8 cellular contexts compared by ENCODE assay signal in the genomic region with DNA sequence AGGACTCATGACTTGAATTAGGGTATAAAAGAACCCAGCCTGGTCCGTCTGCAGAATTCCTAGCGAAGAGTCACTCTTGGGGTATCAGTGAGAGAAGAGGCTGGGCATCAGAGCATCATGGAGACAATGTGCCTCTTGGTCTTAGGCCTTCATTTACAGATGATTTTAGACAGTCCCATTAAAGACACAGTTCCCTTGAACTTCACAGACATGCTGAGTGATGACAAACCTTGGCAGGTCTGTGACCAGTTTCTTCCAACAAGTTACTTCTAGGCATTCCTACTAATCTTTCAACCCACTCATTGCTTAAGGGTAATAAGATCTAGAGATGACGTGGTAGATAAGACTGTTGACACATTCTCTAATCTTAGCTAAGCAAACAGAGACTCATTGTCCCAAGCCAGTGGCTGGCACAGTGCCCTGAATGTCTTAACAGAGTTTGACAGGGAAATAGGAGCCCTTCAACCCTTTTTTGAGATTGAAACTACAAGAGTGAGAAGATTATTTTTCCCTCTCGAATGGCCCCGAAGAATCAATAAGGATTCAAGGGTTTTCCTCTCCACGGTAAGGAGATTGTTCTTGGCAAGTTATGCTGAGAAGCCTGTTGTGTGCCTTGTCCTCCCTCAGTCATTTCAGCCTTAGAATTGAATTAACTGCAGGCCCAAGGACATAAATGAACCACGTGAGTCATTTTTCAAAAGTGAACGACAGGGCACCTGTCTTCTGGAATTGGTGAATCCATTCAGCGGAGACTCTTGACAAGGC.
A peak's percentile ranks its signal among the peaks of the same experiment; 100 is the strongest.
DNase-seq lines count a peak whose midpoint lies in the region; ATAC-seq and TF ChIP-seq lines count a peak whose summit lies in the region.

No MANE protein-coding gene starts in this region.

- H3K4me1 Mint-ChIP-seq in activated naive CD8-positive, alpha-beta T cell treated with anti-CD3 and anti-CD28 coated beads, Interleukin-2, amount 50 U/mL, for 24 hours = peaks cover 37% of the 10 kb centered on the region
- peaks cover 13% of the 10 kb centered on the region for H3K4me1 Mint-ChIP-seq in activated naive CD8-positive, alpha-beta T cell treated with anti-CD3 and anti-CD28 coated beads for 36 hours
- peaks cover 0 to 3% of the 10 kb centered on the region in 2 donors for H3K4me1 Mint-ChIP-seq in effector memory CD8-positive, alpha-beta T cell (ENCODE audit: low read depth in 2 of 2)

- no peak overlapping the region for H3K4me3 Mint-ChIP-seq in activated naive CD8-positive, alpha-beta T cell treated with anti-CD3 and anti-CD28 coated beads, Interleukin-2, amount 50 U/mL, for 24 hours
- H3K4me3 Mint-ChIP-seq in activated naive CD8-positive, alpha-beta T cell treated with anti-CD3 and anti-CD28 coated beads for 36 hours = no peak overlapping the region
- H3K4me3 Mint-ChIP-seq in effector memory CD8-positive, alpha-beta T cell = no peak overlapping the region

- H3K27ac ChIP-seq in foreskin keratinocyte = peak overlapping the region; percentile 43

- H3K9me3 Mint-ChIP-seq in activated naive CD8-positive, alpha-beta T cell treated with anti-CD3 and anti-CD28 coated beads, Interleukin-2, amount 50 U/mL, for 24 hours = no peaks in the 10 kb centered on the region
- H3K9me3 Mint-ChIP-seq in activated naive CD8-positive, alpha-beta T cell treated with anti-CD3 and anti-CD28 coated beads for 36 hours = no peaks in the 10 kb centered on the region
- H3K9me3 Mint-ChIP-seq in effector memory CD8-positive, alpha-beta T cell = no peaks in the 10 kb centered on the region

- no peaks in the 10 kb centered on the region for H3K27me3 Mint-ChIP-seq in activated naive CD8-positive, alpha-beta T cell treated with anti-CD3 and anti-CD28 coated beads, Interleukin-2, amount 50 U/mL, for 24 hours
- H3K27me3 Mint-ChIP-seq in activated naive CD8-positive, alpha-beta T cell treated with anti-CD3 and anti-CD28 coated beads for 36 hours = no peaks in the 10 kb centered on the region
- H3K27me3 Mint-ChIP-seq in effector memory CD8-positive, alpha-beta T cell = no peaks in the 10 kb centered on the region

- peaks cover 11% of the 10 kb centered on the region for H3K36me3 Mint-ChIP-seq in activated naive CD8-positive, alpha-beta T cell treated with anti-CD3 and anti-CD28 coated beads, Interleukin-2, amount 50 U/mL, for 24 hours (ENCODE audit: low read depth)
- peaks cover 5% of the 10 kb centered on the region for H3K36me3 Mint-ChIP-seq in activated naive CD8-positive, alpha-beta T cell treated with anti-CD3 and anti-CD28 coated beads for 36 hours
- H3K36me3 Mint-ChIP-seq in effector memory CD8-positive, alpha-beta T cell (ENCODE audit: insufficient read depth) = peaks cover 3% of the 10 kb centered on the region

- TF ChIP-seq CTCF in foreskin keratinocyte (conservative IDR thresholded peaks at IDR 0.05) = no peak

- H3K4me1 ChIP-seq in foreskin keratinocyte = peaks cover 19% of the 10 kb centered on the region

- H3K27ac Mint-ChIP-seq in activated naive CD8-positive, alpha-beta T cell treated with anti-CD3 and anti-CD28 coated beads, Interleukin-2, amount 50 U/mL, for 24 hours = peak overlapping the region; percentile 59
- no peak overlapping the region for H3K27ac Mint-ChIP-seq in activated naive CD8-positive, alpha-beta T cell treated with anti-CD3 and anti-CD28 coated beads for 36 hours
- no peak overlapping the region for H3K27ac Mint-ChIP-seq in effector memory CD8-positive, alpha-beta T cell

- DNase-seq in activated naive CD8-positive, alpha-beta T cell treated with anti-CD3 and anti-CD28 coated beads, Interleukin-2, amount 50 U/mL, for 24 hours = peak; percentile 34
- no peak for DNase-seq in activated naive CD8-positive, alpha-beta T cell treated with anti-CD3 and anti-CD28 coated beads for 36 hours
- DNase-seq in foreskin keratinocyte (peak; percentile 89 to 92), renal cortical epithelial cell (ENCODE audit: low read depth) (peak; percentile 94), NOMO-1 treated with dmso at 0.1 percent for 144 hours (lab: John Stamatoyannopoulos, UW; ENCODE audit: unreplicated experiment) (no peak)
- no peak for DNase-seq in effector memory CD8-positive, alpha-beta T cell

- ATAC-seq in activated naive CD8-positive, alpha-beta T cell treated with anti-CD3 and anti-CD28 coated beads, Interleukin-2, amount 50 U/mL, for 24 hours = peak; percentile 89
- ATAC-seq in SK-N-SH treated with all-trans-retinoic acid at 6 μM for 48 hours = peak; percentile 80
- ATAC-seq in foreskin keratinocyte = peak; percentile 93
- ATAC-seq in HG02763 (IDR thresholded peaks at IDR 0.05; ENCODE audit: unreplicated experiment) = no peak
- ATAC-seq in effector memory CD8-positive, alpha-beta T cell (replicated peaks) = no peak

- H3K27me3 ChIP-seq in foreskin keratinocyte = no peaks in the 10 kb centered on the region

TF ChIP-seq in SK-N-SH treated with all-trans-retinoic acid at 6 μM for 48 hours, 23 proteins besides CTCF, POLR2A, EP300 and RAD21:
- TF ChIP-seq CSDC2 (CRISPR knock-in tag; IDR thresholded peaks at IDR 0.05) (no peak), ZNF565 (CRISPR knock-in tag; conservative IDR thresholded peaks at IDR 0.05; ENCODE audit: low read depth) (no peak), ZFP3 (CRISPR knock-in tag; IDR thresholded peaks at IDR 0.05) (peak; percentile 57; the same call in 1 of the 2 replicates), TCF4 (CRISPR knock-in tag; IDR thresholded peaks at IDR 0.05; ENCODE audit: borderline replicate concordance) (no peak), ZFP30 (CRISPR knock-in tag; IDR thresholded peaks at IDR 0.05) (no peak), ISL1 (CRISPR knock-in tag; IDR thresholded peaks at IDR 0.05) (peak; percentile 85), TOX (CRISPR knock-in tag; IDR thresholded peaks at IDR 0.05; ENCODE audit: borderline replicate concordance) (no peak), ZC3H10 (CRISPR knock-in tag; IDR thresholded peaks at IDR 0.05) (no peak), SNAI2 (CRISPR knock-in tag; IDR thresholded peaks at IDR 0.05) (no peak), OSR1 (CRISPR knock-in tag; IDR thresholded peaks at IDR 0.05) (no peak), ZNF8 (CRISPR knock-in tag; IDR thresholded peaks at IDR 0.05) (no peak), GLIS3 (CRISPR knock-in tag; IDR thresholded peaks at IDR 0.05) (no peak), ESRRG (CRISPR knock-in tag; IDR thresholded peaks at IDR 0.05) (no peak), RARB (CRISPR knock-in tag; IDR thresholded peaks at IDR 0.05) (no peak)
- TF ChIP-seq, protein P1, sequence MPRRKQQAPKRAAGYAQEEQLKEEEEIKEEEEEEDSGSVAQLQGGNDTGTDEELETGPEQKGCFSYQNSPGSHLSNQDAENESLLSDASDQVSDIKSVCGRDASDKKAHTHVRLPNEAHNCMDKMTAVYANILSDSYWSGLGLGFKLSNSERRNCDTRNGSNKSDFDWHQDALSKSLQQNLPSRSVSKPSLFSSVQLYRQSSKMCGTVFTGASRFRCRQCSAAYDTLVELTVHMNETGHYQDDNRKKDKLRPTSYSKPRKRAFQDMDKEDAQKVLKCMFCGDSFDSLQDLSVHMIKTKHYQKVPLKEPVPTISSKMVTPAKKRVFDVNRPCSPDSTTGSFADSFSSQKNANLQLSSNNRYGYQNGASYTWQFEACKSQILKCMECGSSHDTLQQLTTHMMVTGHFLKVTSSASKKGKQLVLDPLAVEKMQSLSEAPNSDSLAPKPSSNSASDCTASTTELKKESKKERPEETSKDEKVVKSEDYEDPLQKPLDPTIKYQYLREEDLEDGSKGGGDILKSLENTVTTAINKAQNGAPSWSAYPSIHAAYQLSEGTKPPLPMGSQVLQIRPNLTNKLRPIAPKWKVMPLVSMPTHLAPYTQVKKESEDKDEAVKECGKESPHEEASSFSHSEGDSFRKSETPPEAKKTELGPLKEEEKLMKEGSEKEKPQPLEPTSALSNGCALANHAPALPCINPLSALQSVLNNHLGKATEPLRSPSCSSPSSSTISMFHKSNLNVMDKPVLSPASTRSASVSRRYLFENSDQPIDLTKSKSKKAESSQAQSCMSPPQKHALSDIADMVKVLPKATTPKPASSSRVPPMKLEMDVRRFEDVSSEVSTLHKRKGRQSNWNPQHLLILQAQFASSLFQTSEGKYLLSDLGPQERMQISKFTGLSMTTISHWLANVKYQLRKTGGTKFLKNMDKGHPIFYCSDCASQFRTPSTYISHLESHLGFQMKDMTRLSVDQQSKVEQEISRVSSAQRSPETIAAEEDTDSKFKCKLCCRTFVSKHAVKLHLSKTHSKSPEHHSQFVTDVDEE (CRISPR knock-in tag; IDR thresholded peaks at IDR 0.05) = no peak
- TF ChIP-seq, protein P2, sequence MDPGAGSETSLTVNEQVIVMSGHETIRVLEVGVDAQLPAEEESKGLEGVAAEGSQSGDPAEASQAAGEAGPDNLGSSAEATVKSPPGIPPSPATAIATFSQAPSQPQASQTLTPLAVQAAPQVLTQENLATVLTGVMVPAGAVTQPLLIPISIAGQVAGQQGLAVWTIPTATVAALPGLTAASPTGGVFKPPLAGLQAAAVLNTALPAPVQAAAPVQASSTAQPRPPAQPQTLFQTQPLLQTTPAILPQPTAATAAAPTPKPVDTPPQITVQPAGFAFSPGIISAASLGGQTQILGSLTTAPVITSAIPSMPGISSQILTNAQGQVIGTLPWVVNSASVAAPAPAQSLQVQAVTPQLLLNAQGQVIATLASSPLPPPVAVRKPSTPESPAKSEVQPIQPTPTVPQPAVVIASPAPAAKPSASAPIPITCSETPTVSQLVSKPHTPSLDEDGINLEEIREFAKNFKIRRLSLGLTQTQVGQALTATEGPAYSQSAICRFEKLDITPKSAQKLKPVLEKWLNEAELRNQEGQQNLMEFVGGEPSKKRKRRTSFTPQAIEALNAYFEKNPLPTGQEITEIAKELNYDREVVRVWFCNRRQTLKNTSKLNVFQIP (CRISPR knock-in tag; IDR thresholded peaks at IDR 0.05; ENCODE audit: borderline replicate concordance, low read depth) = no peak

Comparison
In these comparisons a context has a peak if more than half of its experiments do, and no peak if none do; other contexts are left out.
1. DNase-seq: peak in activated naive CD8-positive, alpha-beta T cell treated with anti-CD3 and anti-CD28 coated beads, Interleukin-2, amount 50 U/mL, for 24 hours (single experiment), foreskin keratinocyte (2 of 2) and renal cortical epithelial cell (single experiment); none in activated naive CD8-positive, alpha-beta T cell treated with anti-CD3 and anti-CD28 coated beads for 36 hours (single experiment), NOMO-1 treated with dmso at 0.1 percent for 144 hours (single experiment) and effector memory CD8-positive, alpha-beta T cell (0 of 3).
2. ATAC-seq: peak in activated naive CD8-positive, alpha-beta T cell treated with anti-CD3 and anti-CD28 coated beads, Interleukin-2, amount 50 U/mL, for 24 hours (single experiment), SK-N-SH treated with all-trans-retinoic acid at 6 μM for 48 hours (single experiment) and foreskin keratinocyte (single experiment); none in HG02763 (single experiment) and effector memory CD8-positive, alpha-beta T cell (single experiment).